ENCODE assay signal across 12 cellular contexts in the genomic region with DNA sequence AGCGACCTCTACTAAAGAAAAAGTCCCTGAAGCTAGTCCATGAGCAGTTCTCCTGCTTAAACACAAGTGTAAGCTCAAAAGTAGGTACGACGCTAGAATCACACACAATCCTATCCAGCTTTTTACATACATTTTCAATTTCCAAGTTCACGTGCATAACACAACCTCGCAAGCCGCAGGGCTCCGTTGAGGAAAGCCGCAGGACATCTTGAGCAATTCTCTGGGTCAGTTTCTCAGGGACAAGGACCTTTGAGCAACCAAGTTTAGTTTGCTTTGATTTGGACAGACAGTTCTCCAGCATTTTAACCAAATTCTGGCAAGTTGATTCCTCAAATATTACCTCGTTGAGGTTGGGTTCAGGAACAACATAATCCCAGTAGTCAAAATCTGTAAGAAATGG. TPM values are rescaled to one million over a fixed set of nuclear protein-coding genes. Genes with fewer than 3 reads are reported as not detected.
A peak's percentile ranks its signal among the peaks of the same experiment; 100 is the strongest.
DNase-seq lines count a peak whose midpoint lies in the region; ATAC-seq and TF ChIP-seq lines count a peak whose summit lies in the region.
"Had no signal": no experiment of that assay in that cellular context is flagged by ENCODE, and none has a peak within 500 bp of the region (broad histone marks: within the 10 kb centered on the region; RNA-seq: fewer than 3 reads in every experiment).

No MANE protein-coding gene starts in this region.

- H3K9me3 Mint-ChIP-seq in endodermal cell (no peaks in the 10 kb centered on the region), mesothelial cell of epicardium (no peaks in the 10 kb centered on the region)
- H3K9me3 Mint-ChIP-seq in activated CD8-positive, alpha-beta T cell treated with anti-CD3 and anti-CD28 coated beads for 36 hours: no peaks in the 10 kb centered on the region
- H3K9me3 Mint-ChIP-seq: HFFc6 had no signal

- H3K4me3 Mint-ChIP-seq in endodermal cell (no peak overlapping the region), mesothelial cell of epicardium (peak overlapping the region; percentile 34)
- H3K4me3 Mint-ChIP-seq in activated CD8-positive, alpha-beta T cell treated with anti-CD3 and anti-CD28 coated beads for 36 hours: no peak overlapping the region
- H3K4me3 Mint-ChIP-seq: CD4-positive, CD25-positive, alpha-beta regulatory T cell; HFFc6 had no signal

- no peak for ATAC-seq in activated CD8-positive, alpha-beta T cell treated with anti-CD3 and anti-CD28 coated beads for 36 hours

- no peak overlapping the region for H3K27ac ChIP-seq in endodermal cell (ENCODE audit: low read depth, low read length)
- H3K27ac ChIP-seq: BLaER1 had no signal

- POLR2A ChIA-PET in activated CD8-positive, alpha-beta T cell treated with anti-CD3 and anti-CD28 coated beads for 36 hours (lab: Charles Lee): no interaction called here

- H3K9me3 ChIP-seq in endodermal cell (ENCODE audit: control insufficient read depth, low read length): no peaks in the 10 kb centered on the region
- H3K9me3 ChIP-seq: HAP-1 had no signal

- 89% methylated on average over 8 to 9 of the region's 9 CpGs for WGBS in endodermal cell (ENCODE audit: insufficient coverage in 1 of 2, insufficient read length in 1 of 2), 2 experiments

- peaks cover 7% of the 10 kb centered on the region for H3K4me1 ChIP-seq in endodermal cell (ENCODE audit: control insufficient read depth, insufficient read depth, low read length)
- H3K4me1 ChIP-seq: BLaER1 had no signal

- peaks cover 13% of the 10 kb centered on the region for H3K36me3 Mint-ChIP-seq in endodermal cell (ENCODE audit: low read depth)
- H3K36me3 Mint-ChIP-seq in mesothelial cell of epicardium: peaks cover 3% of the 10 kb centered on the region
- no peaks in the 10 kb centered on the region for H3K36me3 Mint-ChIP-seq in activated CD8-positive, alpha-beta T cell treated with anti-CD3 and anti-CD28 coated beads for 36 hours (ENCODE audit: low read depth)
- H3K36me3 Mint-ChIP-seq: CD4-positive, CD25-positive, alpha-beta regulatory T cell had no signal

- peaks cover 42% of the 10 kb centered on the region for H3K27me3 Mint-ChIP-seq in endodermal cell (ENCODE audit: insufficient read depth)
- H3K27me3 Mint-ChIP-seq in mesothelial cell of epicardium (ENCODE audit: low read depth): peaks cover 42% of the 10 kb centered on the region
- H3K27me3 Mint-ChIP-seq in activated CD8-positive, alpha-beta T cell treated with anti-CD3 and anti-CD28 coated beads for 36 hours: peaks cover 39% of the 10 kb centered on the region

- TF ChIP-seq CTCF in endodermal cell (conservative IDR thresholded peaks at IDR 0.05): no peak
- no peak for TF ChIP-seq CTCF in mesothelial cell of epicardium (IDR thresholded peaks at IDR 0.05; ENCODE audit: unreplicated experiment)
- no peak for TF ChIP-seq CTCF in retinal pigment epithelial cell (conservative IDR thresholded peaks at IDR 0.05; ENCODE audit: low read depth, low read length)
- no peak for TF ChIP-seq CTCF in activated CD8-positive, alpha-beta T cell treated with anti-CD3 and anti-CD28 coated beads for 36 hours (IDR thresholded peaks at IDR 0.05)

- intact Hi-C loops in activated CD8-positive, alpha-beta T cell treated with anti-CD3 and anti-CD28 coated beads for 36 hours (cut with micrococcal nuclease): no loop called here

- H3K27ac Mint-ChIP-seq in endodermal cell (no peak overlapping the region), mesothelial cell of epicardium (no peak overlapping the region)
- no peak overlapping the region for H3K27ac Mint-ChIP-seq in activated CD8-positive, alpha-beta T cell treated with anti-CD3 and anti-CD28 coated beads for 36 hours
- H3K27ac Mint-ChIP-seq: CD4-positive, CD25-positive, alpha-beta regulatory T cell; HFFc6 had no signal

- DNase-seq in endodermal cell (no peak), mesothelial cell of epicardium (ENCODE audit: low spot score in 2 of 2, unreplicated experiment in 2 of 2) (no peak), retinal pigment epithelial cell (ENCODE audit: low read depth) (no peak), HCEC 1CT (no peak), AML-193 (lab: John Stamatoyannopoulos, UW) (no peak)
- no peak for DNase-seq in activated CD8-positive, alpha-beta T cell treated with anti-CD3 and anti-CD28 coated beads for 36 hours
- DNase-seq: CD4-positive, CD25-positive, alpha-beta regulatory T cell; DMS53; GF-D8; HFFc6 had no signal

- peaks cover 25% of the 10 kb centered on the region for H3K36me3 ChIP-seq in endodermal cell (ENCODE audit: control insufficient read depth, insufficient read depth, low read length)
- H3K36me3 ChIP-seq: BLaER1 had no signal

- H3K27me3 ChIP-seq in endodermal cell (ENCODE audit: control insufficient read depth, insufficient read depth, low read length, poor library complexity, severe bottlenecking): peaks cover 29% of the 10 kb centered on the region

- H3K4me3 ChIP-seq in endodermal cell (ENCODE audit: low read length) (peak overlapping the region; percentile 86), retinal pigment epithelial cell (ENCODE audit: low read length) (peak overlapping the region; percentile 18)
- H3K4me3 ChIP-seq: BLaER1, HAP-1 had no signal

- no peak overlapping the region for H3K9ac ChIP-seq in endodermal cell (ENCODE audit: extremely low read depth, low read length, poor library complexity, severe bottlenecking)
- H3K9ac ChIP-seq: BLaER1 had no signal

- H3K4me1 Mint-ChIP-seq in endodermal cell (peaks cover 44% of the 10 kb centered on the region), mesothelial cell of epicardium (peaks cover 23% of the 10 kb centered on the region)
- H3K4me1 Mint-ChIP-seq in activated CD8-positive, alpha-beta T cell treated with anti-CD3 and anti-CD28 coated beads for 36 hours (ENCODE audit: low read depth): peaks cover 14% of the 10 kb centered on the region

- CTCF ChIA-PET in activated CD8-positive, alpha-beta T cell treated with anti-CD3 and anti-CD28 coated beads for 36 hours (lab: Charles Lee): interaction anchor here (0.9 to 2.3 kb wide), 2 partner anchors 10 to 92 kb away, joined by 3 to 7 read pairs; no protein-coding TSS in a partner anchor

RNA-seq across cellular contexts. Expression of a gene that starts 2.5 kb away (rescaled TPM):
- 10 to 100 TPM; 10.8 to 19.7 TPM for total RNA-seq in endodermal cell
- 5.1 TPM for polyA plus RNA-seq in endodermal cell (2013, experiment 1 of 2)
- polyA plus RNA-seq in endodermal cell (2013, experiment 2 of 2): 5.3 TPM
- total RNA-seq in mesothelial cell of epicardium: 4.8 to 6.9 TPM (median 6.0 TPM) in 3 replicates
- under 1 TPM; 0.63 to 0.95 TPM for total RNA-seq in activated CD8-positive, alpha-beta T cell treated with anti-CD3 and anti-CD28 coated beads for 36 hours
- total RNA-seq: CD4-positive, CD25-positive, alpha-beta regulatory T cell had no signal
- polyA plus RNA-seq: CD4-positive, CD25-positive, alpha-beta regulatory T cell had no signal
